Comparison of ENCODE assay signal across 8 cellular contexts in the genomic region with DNA sequence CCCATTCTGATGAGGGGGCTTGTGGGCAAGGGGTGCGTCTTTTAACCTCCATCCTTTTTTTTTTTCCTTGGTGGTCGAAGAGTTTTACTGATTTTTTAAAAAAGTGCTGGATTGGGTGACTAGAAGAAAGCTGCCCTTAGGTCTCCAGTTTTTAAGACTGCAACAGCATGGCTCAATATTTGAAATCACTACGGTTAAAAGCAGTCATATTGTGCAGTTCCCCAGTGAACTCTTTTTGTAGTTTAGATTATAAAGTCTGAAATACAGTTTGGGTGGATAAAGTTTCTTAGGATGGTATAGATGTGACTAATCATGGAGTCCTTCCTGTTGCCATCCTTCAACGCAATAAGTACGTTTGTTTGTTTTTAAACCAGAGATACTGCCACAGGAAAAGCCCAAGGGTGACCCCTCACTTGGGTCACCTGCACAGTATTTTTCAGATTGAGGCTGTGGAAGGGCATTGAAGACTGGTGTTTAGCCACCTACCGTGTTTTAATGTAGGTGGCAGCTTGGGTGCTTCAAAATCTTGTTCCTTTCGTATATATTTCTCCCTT. TPM values are rescaled to one million over a fixed set of nuclear protein-coding genes. Genes with fewer than 3 reads are reported as not detected.
DNase-seq lines count a peak whose midpoint lies in the region; ATAC-seq and TF ChIP-seq lines count a peak whose summit lies in the region.

No MANE protein-coding gene starts in this region.

- peak overlapping the region; percentile 42 for H2AFZ ChIP-seq in KMS-11 (ENCODE audit: low read depth)

- peaks cover 15 to 32% (median 27%) of the 10 kb centered on the region in 10 experiments for H3K4me1 ChIP-seq in BLaER1 treated with 17β-estradiol and CSF1 and Interleukin-3, amounts not matched to agents 10 nM and 100 nM
- H3K4me1 ChIP-seq in KMS-11 (ENCODE audit: low read depth, poor library complexity, severe bottlenecking) (peaks cover 19% of the 10 kb centered on the region), breast epithelium (peaks cover 3 to 7% of the 10 kb centered on the region in 2 donors), mucosa of descending colon (ENCODE audit: low read depth) (peaks cover 9% of the 10 kb centered on the region)

- peaks cover 34 to 51% (median 41%) of the 10 kb centered on the region in 11 experiments for H3K36me3 ChIP-seq in BLaER1 treated with 17β-estradiol and CSF1 and Interleukin-3, amounts not matched to agents 10 nM and 100 nM
- H3K36me3 ChIP-seq in KMS-11 (ENCODE audit: insufficient read depth), result peaks cover 9% of the 10 kb centered on the region; the same call in 1 of the 2 replicates
- no peaks in the 10 kb centered on the region for H3K36me3 ChIP-seq in breast epithelium
- peaks cover 5% of the 10 kb centered on the region for H3K36me3 ChIP-seq in mucosa of descending colon (ENCODE audit: low read depth)

- TF ChIP-seq CTCF in KMS-11 (conservative IDR thresholded peaks at IDR 0.05; ENCODE audit: low read depth, low read length), result no peak
- TF ChIP-seq CTCF in breast epithelium (IDR thresholded peaks at IDR 0.05), result no peak
- no peak for TF ChIP-seq CTCF in mucosa of descending colon (IDR thresholded peaks at IDR 0.05)

- ATAC-seq in mucosa of descending colon (no peak), GM21576 (IDR thresholded peaks at IDR 0.05; ENCODE audit: unreplicated experiment) (no peak), GM18861 (IDR thresholded peaks at IDR 0.05; ENCODE audit: unreplicated experiment) (no peak)

- DNase-seq in breast epithelium (ENCODE audit: low spot score in 2 of 2), result no peak
- DNase-seq in mucosa of descending colon, result no peak
- DNase-seq in stimulated activated naive CD4-positive, alpha-beta T cell treated with Interleukin-2 at 50 U/mL for 16 hours (lab: John Stamatoyannopoulos, UW), result no peak
- DNase-seq in C1 segment of cervical spinal cord (lab: John Stamatoyannopoulos, UW), result no peak

- peak overlapping the region; percentile 65 to 88 (median 76) for H3K4me3 ChIP-seq in BLaER1 treated with 17β-estradiol and CSF1 and Interleukin-3, amounts not matched to agents 10 nM and 100 nM
- H3K4me3 ChIP-seq in KMS-11 (IDR thresholded peaks at IDR 0.05; ENCODE audit: insufficient read depth, low read depth, low read length) (no peak overlapping the region), breast epithelium (peak overlapping the region; percentile 86 to 94 (median 90)), mucosa of descending colon (peak overlapping the region; percentile 69)

- peaks cover 27% of the 10 kb centered on the region for H3K79me2 ChIP-seq in KMS-11 (ENCODE audit: insufficient read depth, low read depth)

- peaks cover 0 to 14% (median 11%) of the 10 kb centered on the region in 11 experiments; a peak in 10 of 22 replicates for H3K9me3 ChIP-seq in BLaER1 treated with 17β-estradiol and CSF1 and Interleukin-3, amounts not matched to agents 10 nM and 100 nM (replicated peaks in 1 of 11)
- H3K9me3 ChIP-seq in breast epithelium (no peaks in the 10 kb centered on the region), mucosa of descending colon (no peaks in the 10 kb centered on the region)

- peak overlapping the region; percentile 11 to 96 (median 90); a peak in 21 of 22 replicates for H3K27ac ChIP-seq in BLaER1 treated with 17β-estradiol and CSF1 and Interleukin-3, amounts not matched to agents 10 nM and 100 nM
- peak overlapping the region; percentile 94 for H3K27ac ChIP-seq in KMS-11
- peak overlapping the region; percentile 82 to 93 for H3K27ac ChIP-seq in breast epithelium

- no peak for TF ChIP-seq POLR2A in breast epithelium (IDR thresholded peaks at IDR 0.05)

- intact Hi-C loops in breast epithelium (cut with DNase I; ENCODE audit: low total_unique reads) (no loop called here), mucosa of descending colon (cut with DNase I, micrococcal nuclease) (no loop called here)

- peak overlapping the region; percentile 78 to 99 (median 92) for H3K4me2 ChIP-seq in BLaER1 treated with 17β-estradiol and CSF1 and Interleukin-3, amounts not matched to agents 10 nM and 100 nM
- peak overlapping the region; percentile 88 for H3K4me2 ChIP-seq in KMS-11

- peaks cover 9 to 15% (median 12%) of the 10 kb centered on the region in 11 experiments; a peak in 16 of 22 replicates for H4K20me1 ChIP-seq in BLaER1 treated with 17β-estradiol and CSF1 and Interleukin-3, amounts not matched to agents 10 nM and 100 nM
- H4K20me1 ChIP-seq in KMS-11 (ENCODE audit: insufficient read depth), result no peaks in the 10 kb centered on the region

- peak overlapping the region; percentile 64 to 95 (median 90) for H3K9ac ChIP-seq in BLaER1 treated with 17β-estradiol and CSF1 and Interleukin-3, amounts not matched to agents 10 nM and 100 nM
- peak overlapping the region; percentile 91; the same call in 1 of the 2 replicates for H3K9ac ChIP-seq in KMS-11

- no peaks in the 10 kb centered on the region for H3K27me3 ChIP-seq in BLaER1 treated with 17β-estradiol and CSF1 and Interleukin-3, amounts not matched to agents 10 nM and 100 nM
- H3K27me3 ChIP-seq in KMS-11 (ENCODE audit: insufficient read depth, low read depth), result no peaks in the 10 kb centered on the region
- no peaks in the 10 kb centered on the region for H3K27me3 ChIP-seq in breast epithelium

RNA-seq across cellular contexts. Expression of a gene that starts 0.5 kb away (rescaled TPM):
- total RNA-seq in breast epithelium (10 to 100 TPM in 2 of 3 donors, 1 to 10 TPM in 1; 6.9 to 22.4 (median 10.8) TPM), mucosa of descending colon (10 to 100 TPM; 15.3 to 35.9 (median 18.6) TPM)

RNA-seq across cellular contexts. Expression of a gene that starts 0.9 kb away (rescaled TPM):
- total RNA-seq in breast epithelium (10 to 100 TPM; 20.0 to 21.4 (median 21.3) TPM), mucosa of descending colon (10 to 100 TPM; 16.8 to 20.0 (median 17.1) TPM)
